9 cellular contexts compared by ENCODE assay signal in the genomic region with DNA sequence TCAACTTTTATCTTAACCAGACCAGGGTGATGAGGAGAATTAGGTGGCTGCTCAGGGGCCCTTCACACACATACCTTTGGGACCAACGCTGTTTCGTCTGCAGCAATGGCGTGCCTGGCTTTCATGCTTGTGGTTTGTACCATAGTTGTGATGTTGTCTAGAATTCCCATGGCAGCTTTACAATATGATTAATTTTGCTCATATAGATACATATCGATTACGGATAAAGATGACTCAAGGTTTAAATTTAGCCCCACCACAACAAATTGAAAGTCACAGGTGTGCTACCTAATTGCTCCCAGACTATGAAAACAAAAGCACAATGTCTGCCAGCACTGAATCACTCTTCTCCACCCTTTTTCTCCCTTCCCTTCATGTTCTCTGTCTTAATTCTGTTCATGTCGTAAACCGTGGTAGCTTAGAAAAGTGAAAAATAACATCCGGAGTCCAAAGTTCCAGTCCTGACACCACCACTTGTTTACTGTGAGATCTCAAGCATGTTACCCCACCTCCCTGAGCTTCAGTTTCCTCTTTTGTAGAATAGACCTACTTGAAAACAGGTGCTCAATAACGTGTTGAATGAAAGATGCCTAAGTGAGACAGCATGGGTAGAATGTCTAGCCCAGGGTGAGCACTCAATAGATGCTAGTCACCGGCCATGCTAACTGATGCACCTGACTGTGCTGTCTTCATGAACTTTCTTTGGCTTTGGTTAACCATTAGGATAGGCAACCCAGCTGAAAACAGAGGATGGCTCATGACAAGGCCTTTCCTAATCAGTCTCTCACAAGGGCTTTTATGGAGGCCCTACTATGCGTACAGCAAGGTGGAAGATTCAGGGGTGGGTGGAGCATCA. TPM values are rescaled to one million over a fixed set of nuclear protein-coding genes. Genes with fewer than 3 reads are reported as not detected.
DNase-seq lines count a peak whose midpoint lies in the region; ATAC-seq and TF ChIP-seq lines count a peak whose summit lies in the region.
"Had no signal": no experiment of that assay in that cellular context is flagged by ENCODE, and none has a peak within 500 bp of the region (broad histone marks: within the 10 kb centered on the region; RNA-seq: fewer than 3 reads in every experiment).

No MANE protein-coding gene starts in this region.

- H3K27me3 Mint-ChIP-seq in activated CD4-positive, alpha-beta memory T cell treated with anti-CD3 and anti-CD28 coated beads, Interleukin-2, amount 10 ng/mL, durations not matched to agents 7 days and 5 days: no peaks in the 10 kb centered on the region

- no peak for DNase-seq in activated CD4-positive, alpha-beta memory T cell treated with anti-CD3 and anti-CD28 coated beads, Interleukin-2, amount 10 ng/mL, durations not matched to agents 7 days and 5 days
- DNase-seq in psoas muscle (no peak), SHP77 treated with DMSO at 0.1 percent for 48 hours (lab: John Stamatoyannopoulos, UW) (no peak)
- DNase-seq: mesenchymal stem cell had no signal

- H3K36me3 ChIP-seq in mucosa of rectum (ENCODE audit: control insufficient read depth in 2 of 2, insufficient read depth in 2 of 2, low read length in 2 of 2) (no peaks in the 10 kb centered on the region), psoas muscle (ENCODE audit: insufficient read depth in 1 of 2, low read depth in 1 of 2) (no peaks in the 10 kb centered on the region)
- H3K36me3 ChIP-seq: vagina had no signal

- H3K4me3 ChIP-seq in mucosa of rectum (ENCODE audit: low read length in 2 of 2): peak overlapping the region; percentile 26 to 38
- no peak overlapping the region for H3K4me3 ChIP-seq in psoas muscle
- H3K4me3 ChIP-seq: vagina had no signal

- CTCF ChIA-PET in activated CD4-positive, alpha-beta memory T cell treated with anti-CD3 and anti-CD28 coated beads, Interleukin-2, amount 10 ng/mL, durations not matched to agents 7 days and 5 days (lab: Charles Lee): no interaction called here

- no peak overlapping the region for H3K27ac Mint-ChIP-seq in activated CD4-positive, alpha-beta memory T cell treated with anti-CD3 and anti-CD28 coated beads, Interleukin-2, amount 10 ng/mL, durations not matched to agents 7 days and 5 days

- H3K27me3 ChIP-seq in mucosa of rectum (ENCODE audit: control insufficient read depth in 2 of 2, insufficient read depth in 2 of 2, low read length in 2 of 2) (no peaks in the 10 kb centered on the region), psoas muscle (ENCODE audit: insufficient read depth in 3 of 3, low read length in 2 of 3) (no peaks in the 10 kb centered on the region)
- H3K27me3 ChIP-seq: vagina had no signal

- no peak for TF ChIP-seq CTCF in psoas muscle (IDR thresholded peaks at IDR 0.05)

- no peak overlapping the region for H3K4me3 Mint-ChIP-seq in activated CD4-positive, alpha-beta memory T cell treated with anti-CD3 and anti-CD28 coated beads, Interleukin-2, amount 10 ng/mL, durations not matched to agents 7 days and 5 days

- ATAC-seq in GM19023 (IDR thresholded peaks at IDR 0.05; ENCODE audit: unreplicated experiment): peak; percentile 67
- peak; percentile 70 for ATAC-seq in GM21786 (IDR thresholded peaks at IDR 0.05; ENCODE audit: unreplicated experiment)
- peak; percentile 54 for ATAC-seq in HG03442 (IDR thresholded peaks at IDR 0.05; ENCODE audit: unreplicated experiment)
- no peak for ATAC-seq in psoas muscle

- peaks cover 3% of the 10 kb centered on the region for H3K36me3 Mint-ChIP-seq in activated CD4-positive, alpha-beta memory T cell treated with anti-CD3 and anti-CD28 coated beads, Interleukin-2, amount 10 ng/mL, durations not matched to agents 7 days and 5 days (ENCODE audit: low read depth)

- H3K9me3 Mint-ChIP-seq in activated CD4-positive, alpha-beta memory T cell treated with anti-CD3 and anti-CD28 coated beads, Interleukin-2, amount 10 ng/mL, durations not matched to agents 7 days and 5 days: peaks cover 2% of the 10 kb centered on the region

- H3K4me1 Mint-ChIP-seq in activated CD4-positive, alpha-beta memory T cell treated with anti-CD3 and anti-CD28 coated beads, Interleukin-2, amount 10 ng/mL, durations not matched to agents 7 days and 5 days: peaks cover 4% of the 10 kb centered on the region

- H3K4me1 ChIP-seq in mucosa of rectum (ENCODE audit: control insufficient read depth in 2 of 2, insufficient read depth in 2 of 2, low read length in 2 of 2) (peaks cover 25 to 38% of the 10 kb centered on the region in 2 donors), psoas muscle (peaks cover 8% of the 10 kb centered on the region)

- H3K9me3 ChIP-seq in mucosa of rectum (ENCODE audit: control insufficient read depth in 2 of 2, low read length in 2 of 2) (no peaks in the 10 kb centered on the region), psoas muscle (no peaks in the 10 kb centered on the region)
- H3K9me3 ChIP-seq: vagina had no signal

- peak overlapping the region; percentile 14 to 32 for H3K9ac ChIP-seq in mucosa of rectum (ENCODE audit: low read depth in 1 of 2, low read length in 2 of 2)

- WGBS in psoas muscle, 3 donors: 88 to 93% (median 92%) methylated on average over 11 of the region's 11 CpGs

- POLR2A ChIA-PET in activated CD4-positive, alpha-beta memory T cell treated with anti-CD3 and anti-CD28 coated beads, Interleukin-2, amount 10 ng/mL, durations not matched to agents 7 days and 5 days (lab: Charles Lee): interaction anchor here (0.7 kb wide), 1 partner anchor 140 kb away, joined by 3 read pairs; no protein-coding TSS in a partner anchor

- H3K27ac ChIP-seq in mucosa of rectum (ENCODE audit: low read depth in 2 of 2, low read length in 2 of 2) (peak overlapping the region; percentile 82 to 88), psoas muscle (no peak overlapping the region)
- H3K27ac ChIP-seq: vagina had no signal

- intact Hi-C loops in psoas muscle (cut with DNase I): no loop called here

RNA-seq across cellular contexts. Expression of a gene that starts 22.1 kb away (rescaled TPM):
- 10 to 100 TPM; 31.1 to 32.3 TPM for total RNA-seq in activated CD4-positive, alpha-beta memory T cell treated with anti-CD3 and anti-CD28 coated beads, Interleukin-2, amount 10 ng/mL, durations not matched to agents 7 days and 5 days
- 100 to 1,000 TPM in 3 of 4 donors, 10 to 100 TPM in 1; 93.8 to 213 (median 164) TPM for total RNA-seq in psoas muscle
- polyA plus RNA-seq in psoas muscle: 100 to 1,000 TPM in 1 of 3 donors, 10 to 100 TPM in 2; 40.1 to 137 (median 60.0) TPM

Comparison
In these comparisons a context has a peak if more than half of its experiments do, and no peak if none do; other contexts are left out.
1. ATAC-seq: peak in GM19023 (single experiment), GM21786 (single experiment) and HG03442 (single experiment); none in psoas muscle (0 of 4).